In the genomic region with DNA sequence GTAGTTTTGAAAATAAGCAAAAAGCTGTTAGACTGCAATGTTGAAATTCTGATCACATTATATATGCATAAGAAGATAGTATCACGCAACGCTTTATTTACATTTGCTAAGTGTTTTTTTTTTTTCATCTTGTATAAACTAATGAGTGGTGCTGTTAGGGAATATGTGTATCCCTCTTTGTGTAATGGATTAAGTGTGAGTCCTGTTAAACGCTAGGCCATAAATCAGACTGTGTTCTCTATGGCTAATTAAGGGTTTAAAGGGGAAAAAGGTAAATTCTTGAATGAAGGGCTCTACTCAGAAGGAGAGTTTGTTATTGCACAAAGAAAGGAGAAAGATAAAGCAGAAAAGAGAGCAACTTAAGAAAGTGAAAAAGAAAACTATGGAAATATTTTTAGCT, we compare ENCODE assay signal across 11 cellular contexts.
"Had no signal": no experiment of that assay in that cellular context is flagged by ENCODE, and none has a peak within 500 bp of the region (broad histone marks: within the 10 kb centered on the region; RNA-seq: fewer than 3 reads in every experiment).

No MANE protein-coding gene starts in this region.

- H3K4me3 Mint-ChIP-seq: activated naive CD4-positive, alpha-beta T cell treated with anti-CD3 and anti-CD28 coated beads, Interleukin-2, amount 10 ng/mL, durations not matched to agents 7 days and 5 days; dendritic cell treated with granulocyte-macrophage colony-stimulating factor and Interleukin-4, amounts not matched to agents 40 ng/mL and 50 ng/mL, for 4 days; effector memory CD8-positive, alpha-beta T cell; stimulated activated effector memory CD8-positive, alpha-beta T cell treated with anti-CD3 and anti-CD28 coated beads, Interleukin-12 subunit alpha, Interleukin-12 subunit beta, amount 100 ng/mL, for 72 hours had no signal

- H3K27ac Mint-ChIP-seq: activated naive CD4-positive, alpha-beta T cell treated with anti-CD3 and anti-CD28 coated beads, Interleukin-2, amount 10 ng/mL, durations not matched to agents 7 days and 5 days; dendritic cell treated with granulocyte-macrophage colony-stimulating factor and Interleukin-4, amounts not matched to agents 40 ng/mL and 50 ng/mL, for 4 days; effector memory CD8-positive, alpha-beta T cell; stimulated activated effector memory CD8-positive, alpha-beta T cell treated with anti-CD3 and anti-CD28 coated beads, Interleukin-12 subunit alpha, Interleukin-12 subunit beta, amount 100 ng/mL, for 72 hours had no signal

- DNase-seq: activated CD4-positive, alpha-beta T cell treated with anti-CD3 and anti-CD28 coated beads, Interleukin-2, amount 50 U/mL, for 48 hours; activated naive CD4-positive, alpha-beta T cell treated with anti-CD3 and anti-CD28 coated beads, Interleukin-2, amount 10 ng/mL, durations not matched to agents 7 days and 5 days; effector memory CD8-positive, alpha-beta T cell; foreskin melanocyte; heart right ventricle; mesendoderm; stimulated activated CD4-positive, alpha-beta T cell treated with anti-CD3 and anti-CD28 coated beads, Interleukin-12 subunit alpha, Interleukin-12 subunit beta, amount 100 ng/mL, for 4 hours; stimulated activated CD4-positive, alpha-beta T cell treated with anti-CD3 and anti-CD28 coated beads, Interleukin-2, amount 100 ng/mL, for 24 hours; WERI-Rb-1 had no signal

- H3K27me3 Mint-ChIP-seq: activated naive CD4-positive, alpha-beta T cell treated with anti-CD3 and anti-CD28 coated beads, Interleukin-2, amount 10 ng/mL, durations not matched to agents 7 days and 5 days had no signal

- H3K9me3 Mint-ChIP-seq: activated naive CD4-positive, alpha-beta T cell treated with anti-CD3 and anti-CD28 coated beads, Interleukin-2, amount 10 ng/mL, durations not matched to agents 7 days and 5 days; dendritic cell treated with granulocyte-macrophage colony-stimulating factor and Interleukin-4, amounts not matched to agents 40 ng/mL and 50 ng/mL, for 4 days had no signal

- H3K36me3 Mint-ChIP-seq: stimulated activated effector memory CD8-positive, alpha-beta T cell treated with anti-CD3 and anti-CD28 coated beads, Interleukin-12 subunit alpha, Interleukin-12 subunit beta, amount 100 ng/mL, for 72 hours had no signal

- ATAC-seq: effector memory CD8-positive, alpha-beta T cell; heart right ventricle; stimulated activated effector memory CD8-positive, alpha-beta T cell treated with anti-CD3 and anti-CD28 coated beads, Interleukin-12 subunit alpha, Interleukin-12 subunit beta, amount 100 ng/mL, for 72 hours had no signal
